ENCODE assay signal across 2 cellular contexts in genomic region chr6:150878347-150879213, GRCh38.
TF ChIP-seq lines count a peak whose summit lies in the region.

No MANE protein-coding gene starts in this region.

TF ChIP-seq in HEK293, 187 proteins besides CTCF, POLR2A, EP300 and RAD21:
- TF ChIP-seq PRDM10 (tag by site-specific recombination; IDR thresholded peaks at IDR 0.05) (peak; percentile 43), ZBTB17 (tag by site-specific recombination; IDR thresholded peaks at IDR 0.05) (peak; percentile 60), HOXA7 (CRISPR knock-in tag; IDR thresholded peaks at IDR 0.05; ENCODE audit: borderline replicate concordance) (no peak), ZNF449 (tag by site-specific recombination; IDR thresholded peaks at IDR 0.05) (no peak), HOXD13 (CRISPR knock-in tag; IDR thresholded peaks at IDR 0.05; ENCODE audit: borderline replicate concordance) (no peak)

TF ChIP-seq in H1, 55 proteins besides CTCF, POLR2A, EP300 and RAD21:
- TF ChIP-seq RBBP5 (IDR thresholded peaks at IDR 0.05; ENCODE audit: borderline replicate concordance, low read depth, low read length) (peak; percentile 51; the same call in 1 of the 2 replicates), SIX5 (IDR thresholded peaks at IDR 0.05; ENCODE audit: low read depth, low read length) (peak; percentile 66), TEAD4 (IDR thresholded peaks at IDR 0.05; ENCODE audit: low read depth, low read length) (no peak), TAF1 (IDR thresholded peaks at IDR 0.05; ENCODE audit: low read depth, low read length) (0 out of 2 replicates have a peak, but pooled peaks have one; percentile 19), ASH2L (IDR thresholded peaks at IDR 0.05; ENCODE audit: low read length) (peak; percentile 85), SUZ12 (IDR thresholded peaks at IDR 0.05; ENCODE audit: low read length) (no peak), BCL11A (IDR thresholded peaks at IDR 0.05; ENCODE audit: low read depth in 2 of 2, low read length in 2 of 2) (no peak), SP1 (IDR thresholded peaks at IDR 0.05; ENCODE audit: low read depth, low read length) (peak; percentile 76; the same call in 1 of the 2 replicates), NANOG (IDR thresholded peaks at IDR 0.05; ENCODE audit: insufficient read depth, low read depth, low read length, poor library complexity, severe bottlenecking) (peak; percentile 19), CREB1 (IDR thresholded peaks at IDR 0.05) (0 out of 2 replicates have a peak, but pooled peaks have one; percentile 35)
